ENCODE assay signal across 27 cellular contexts in the genomic region with DNA sequence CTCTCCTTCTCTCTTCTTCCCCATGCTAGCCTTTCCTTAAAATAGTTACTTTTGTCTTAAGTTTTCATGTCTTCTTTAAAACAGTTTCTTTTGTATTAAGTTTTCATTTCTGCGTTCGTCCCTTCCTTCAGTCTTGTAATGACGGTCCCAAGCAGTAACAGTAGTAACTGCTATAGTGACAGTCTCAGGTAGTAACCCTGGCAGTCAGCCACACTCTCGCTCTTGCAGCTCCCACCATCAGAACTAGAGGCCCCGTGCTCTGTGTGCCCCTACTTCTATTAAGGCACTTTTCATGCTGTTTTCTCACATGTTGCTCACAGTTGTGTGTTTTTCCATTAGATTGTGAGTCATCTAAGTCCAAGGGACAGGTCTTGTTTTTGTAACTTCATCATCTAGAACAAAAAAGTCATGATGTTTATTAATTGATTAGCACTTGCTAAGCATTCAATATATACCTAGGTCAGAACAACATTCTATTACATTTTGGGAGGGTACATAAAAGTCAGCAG. TPM values are rescaled to one million over a fixed set of nuclear protein-coding genes. Genes with fewer than 3 reads are reported as not detected.
DNase-seq lines count a peak whose midpoint lies in the region; ATAC-seq, FAIRE-seq and TF ChIP-seq lines count a peak whose summit lies in the region.
"Had no signal": no experiment of that assay in that cellular context is flagged by ENCODE, and none has a peak within 500 bp of the region (broad histone marks: within the 10 kb centered on the region; RNA-seq: fewer than 3 reads in every experiment).

No MANE protein-coding gene starts in this region.

- H3K27ac ChIP-seq in endothelial cell of umbilical vein (ENCODE audit: insufficient read depth, low read depth, low read length): no peak overlapping the region
- no peak overlapping the region for H3K27ac ChIP-seq in neural progenitor cell
- H3K27ac ChIP-seq: HL-60, RWPE1 had no signal

- CTCF ChIA-PET in endothelial cell of umbilical vein (lab: Charles Lee): no interaction called here

- no peak for TF ChIP-seq POLR2A in endothelial cell of umbilical vein (IDR thresholded peaks at IDR 0.05; ENCODE audit: low read depth, low read length)

- no peak overlapping the region for H3K27ac Mint-ChIP-seq in HFFc6
- no peak overlapping the region for H3K27ac Mint-ChIP-seq in neural progenitor cell
- no peak overlapping the region for H3K27ac Mint-ChIP-seq in progenitor cell of endocrine pancreas

- no peak overlapping the region for H3K4me2 ChIP-seq in endothelial cell of umbilical vein (ENCODE audit: insufficient read depth, low read length)
- H3K4me2 ChIP-seq in neural progenitor cell: no peak overlapping the region
- H3K4me2 ChIP-seq: SK-N-SH had no signal

- peaks cover 4% of the 10 kb centered on the region for H3F3A ChIP-seq in neural progenitor cell (ENCODE audit: low read depth)

- H3K79me2 ChIP-seq in endothelial cell of umbilical vein (ENCODE audit: control insufficient read depth, insufficient read depth, low read length) (no peaks in the 10 kb centered on the region), neural progenitor cell (ENCODE audit: low read depth) (no peaks in the 10 kb centered on the region)

- H2AFZ ChIP-seq in endothelial cell of umbilical vein (ENCODE audit: low read depth, low read length): peak overlapping the region; percentile 45
- H2AFZ ChIP-seq in neural progenitor cell (replicated peaks): peak overlapping the region; percentile 42

- H3K4me3 ChIP-seq in endothelial cell of umbilical vein (replicated peaks in 1 of 3; ENCODE audit: insufficient read depth in 1 of 3, low read depth in 1 of 3, low read length in 3 of 3): no peak overlapping the region
- no peak overlapping the region for H3K4me3 ChIP-seq in neural progenitor cell

- no peaks in the 10 kb centered on the region for H3K9me1 ChIP-seq in endothelial cell of umbilical vein (replicated peaks; ENCODE audit: control insufficient read depth, extremely low read depth, insufficient read depth, low read length)

- H3K9ac ChIP-seq in endothelial cell of umbilical vein (replicated peaks; ENCODE audit: extremely low read depth, insufficient read depth, low read length) (no peak overlapping the region), neural progenitor cell (no peak overlapping the region)
- H3K9ac ChIP-seq: SK-N-SH had no signal

- H3K4me3 Mint-ChIP-seq in HFFc6 (peak overlapping the region; percentile 86), neural progenitor cell (no peak overlapping the region), progenitor cell of endocrine pancreas (ENCODE audit: low read depth) (no peak overlapping the region)
- H3K4me3 Mint-ChIP-seq: CD14-positive monocyte had no signal

- H3K9me3 ChIP-seq in endothelial cell of umbilical vein (replicated peaks; ENCODE audit: control insufficient read depth, insufficient read depth, low read length): no peaks in the 10 kb centered on the region
- H3K9me3 ChIP-seq in neural progenitor cell (ENCODE audit: low read depth): no peaks in the 10 kb centered on the region
- H3K9me3 ChIP-seq: SK-N-SH had no signal

- no peak for FAIRE-seq in endothelial cell of umbilical vein (lab: Jason Lieb, UNC)
- FAIRE-seq: A204.1, GM18507, H1 had no signal

- H3K4me1 Mint-ChIP-seq in HFFc6 (ENCODE audit: low read depth) (peaks cover 12% of the 10 kb centered on the region), neural progenitor cell (no peaks in the 10 kb centered on the region), progenitor cell of endocrine pancreas (ENCODE audit: low read depth) (peaks cover 2% of the 10 kb centered on the region)
- H3K4me1 Mint-ChIP-seq: CD14-positive monocyte had no signal

- H3K27me3 Mint-ChIP-seq in HFFc6 (ENCODE audit: insufficient read depth) (peaks cover 6% of the 10 kb centered on the region; the same call in 1 of the 2 replicates), neural progenitor cell (ENCODE audit: insufficient read depth, low read depth) (no peaks in the 10 kb centered on the region), progenitor cell of endocrine pancreas (peaks cover 10% of the 10 kb centered on the region)

- H3K9me3 Mint-ChIP-seq in HFFc6: no peaks in the 10 kb centered on the region
- no peaks in the 10 kb centered on the region for H3K9me3 Mint-ChIP-seq in neural progenitor cell
- no peaks in the 10 kb centered on the region for H3K9me3 Mint-ChIP-seq in progenitor cell of endocrine pancreas (ENCODE audit: low read depth)

- POLR2A ChIA-PET in endothelial cell of umbilical vein (lab: Charles Lee): no interaction called here

- dilution Hi-C loops in endothelial cell of umbilical vein (cut with MboI; ENCODE audit: extremely low pct_ligation_motif_present, low sequenced_read_pairs): no loop called here

- intact Hi-C loops in endothelial cell of umbilical vein (cut with micrococcal nuclease): no loop called here

- H4K20me1 ChIP-seq in endothelial cell of umbilical vein (replicated peaks; ENCODE audit: control insufficient read depth, extremely low read depth, insufficient read depth, low read length) (no peaks in the 10 kb centered on the region), neural progenitor cell (ENCODE audit: low read depth) (no peaks in the 10 kb centered on the region)

- no peak for ATAC-seq in HG03025 (IDR thresholded peaks at IDR 0.05; ENCODE audit: low FRiP score, unreplicated experiment)

- BruUV-seq in endothelial cell of umbilical vein (replicated peaks; lab: Mats Ljungman, UMichigan): no TSS peak

- H3K4me1 ChIP-seq in endothelial cell of umbilical vein (ENCODE audit: control insufficient read depth, extremely low read depth, insufficient read depth, low read length): no peaks in the 10 kb centered on the region
- H3K4me1 ChIP-seq in neural progenitor cell: no peaks in the 10 kb centered on the region

- TF ChIP-seq CTCF in HFFc6 (IDR thresholded peaks at IDR 0.05) (no peak), endothelial cell of umbilical vein (IDR thresholded peaks at IDR 0.05; ENCODE audit: extremely low read depth in 1 of 2, insufficient read depth in 1 of 2, low read depth in 1 of 2, low read length in 2 of 2) (no peak), neural progenitor cell (IDR thresholded peaks at IDR 0.05) (no peak), progenitor cell of endocrine pancreas (IDR thresholded peaks at IDR 0.05; ENCODE audit: unreplicated experiment) (no peak)

- H3K27me3 ChIP-seq in endothelial cell of umbilical vein (ENCODE audit: control insufficient read depth in 2 of 2, insufficient read depth in 2 of 2, low read length in 2 of 2) (no peaks in the 10 kb centered on the region), neural progenitor cell (no peaks in the 10 kb centered on the region)

- no peak for DNase-seq in HFFc6
- DNase-seq in NCI-H2227 treated with DMSO at 0.1 percent for 48 hours (lab: John Stamatoyannopoulos, UW): peak; percentile 58
- DNase-seq in endothelial cell of umbilical vein (ENCODE audit: low read depth, low spot score): no peak
- no peak for DNase-seq in neural progenitor cell (ENCODE audit: low spot score)
- DNase-seq in SHP77 (lab: John Stamatoyannopoulos, UW): no peak
- no peak for DNase-seq in progenitor cell of endocrine pancreas (ENCODE audit: low spot score, unreplicated experiment)
- DNase-seq: DMS53; GDM1; Kasumi-1; MM.1S; NCI-H1048; NCI-H1417 treated with DMSO at 0.1 percent for 48 hours; NCI-H187 treated with DMSO at 0.1 percent for 48 hours; NCI-H2107; NCI-H510A; NCI-H748 treated with DMSO at 0.1 percent for 48 hours; NK-92 treated with Interleukin-12 subunit alpha and Interleukin-12 subunit beta, amount 100 ng/mL, for 24 hours; SIG-M5; T-helper 1 cell had no signal

- H3K36me3 Mint-ChIP-seq in HFFc6 (ENCODE audit: low read depth) (no peaks in the 10 kb centered on the region), neural progenitor cell (no peaks in the 10 kb centered on the region), progenitor cell of endocrine pancreas (ENCODE audit: insufficient read depth) (no peaks in the 10 kb centered on the region)
- H3K36me3 Mint-ChIP-seq: CD14-positive monocyte had no signal

- no peaks in the 10 kb centered on the region for H3K36me3 ChIP-seq in endothelial cell of umbilical vein (ENCODE audit: control insufficient read depth in 2 of 2, extremely low read depth in 1 of 2, insufficient read depth in 2 of 2, low read length in 2 of 2)
- no peaks in the 10 kb centered on the region for H3K36me3 ChIP-seq in neural progenitor cell

TF ChIP-seq in endothelial cell of umbilical vein, 7 proteins besides CTCF, POLR2A, EP300 and RAD21 (continues in another document):
- no peak for TF ChIP-seq JUN (IDR thresholded peaks at IDR 0.05; ENCODE audit: borderline replicate concordance, insufficient read depth, insufficient read length, low read depth)

RNA-seq across cellular contexts. Expression of a gene that starts 49.3 kb away (rescaled TPM):
- total RNA-seq in HFFc6 (2021; fragmentation: NEBNext Ultra II Directional; extraction: Animal tissue kit (Norgen Biotek cat#: 25700)): 10 to 100 TPM in 1 of 6 experiments, 1 to 10 TPM in 5; 7.6 to 10.3 (median 8.8) TPM
- total RNA-seq in endothelial cell of umbilical vein: 7.3 and 9.4 TPM in 2 replicates
- 1.6 and 2.6 TPM in 2 replicates for polyA plus RNA-seq in endothelial cell of umbilical vein
- polyA plus RNA-seq in endothelial cell of umbilical vein (2011; cell fraction: cytosol; rRNA removed): 5.1 and 5.2 TPM in 2 replicates
- 6.3 and 8.6 TPM in 2 replicates for polyA plus RNA-seq in endothelial cell of umbilical vein (2011; cell fraction: nucleus; rRNA removed)
- polyA plus RNA-seq in endothelial cell of umbilical vein (2012): 9.0 and 9.7 TPM in 2 replicates
- polyA minus RNA-seq in endothelial cell of umbilical vein: 2.7 and 2.8 TPM in 2 replicates
- 3.3 TPM for polyA minus RNA-seq in endothelial cell of umbilical vein (2011; cell fraction: cytosol; rRNA and poly(A)+ RNA removed)
- 2.9 and 5.2 TPM in 2 replicates for polyA minus RNA-seq in endothelial cell of umbilical vein (2011; cell fraction: nucleus; rRNA and poly(A)+ RNA removed)
- total RNA-seq in neural progenitor cell (ENCODE audit: low replicate concordance): 7.9 and 17.0 TPM in 2 replicates
- 11.3 and 12.2 TPM in 2 replicates for total RNA-seq in progenitor cell of endocrine pancreas

RNA-seq across cellular contexts. Expression of a gene that starts 51.9 kb away (rescaled TPM):
- 10 to 100 TPM in 5 of 6 experiments, 1 to 10 TPM in 1; 8.3 to 13.5 (median 11.5) TPM for total RNA-seq in HFFc6 (2021; fragmentation: NEBNext Ultra II Directional; extraction: Animal tissue kit (Norgen Biotek cat#: 25700))
- total RNA-seq in endothelial cell of umbilical vein: 14.0 and 16.3 TPM in 2 replicates
- 2.1 and 3.2 TPM in 2 replicates for polyA plus RNA-seq in endothelial cell of umbilical vein
- polyA plus RNA-seq in endothelial cell of umbilical vein (2011; cell fraction: cytosol; rRNA removed): 3.9 and 4.0 TPM in 2 replicates
- 7.4 and 10.4 TPM in 2 replicates for polyA plus RNA-seq in endothelial cell of umbilical vein (2011; cell fraction: nucleus; rRNA removed)
- 6.0 and 10.0 TPM in 2 replicates for polyA plus RNA-seq in endothelial cell of umbilical vein (2012)
- polyA minus RNA-seq in endothelial cell of umbilical vein: 6.4 and 12.0 TPM in 2 replicates
- polyA minus RNA-seq in endothelial cell of umbilical vein (2011; cell fraction: cytosol; rRNA and poly(A)+ RNA removed): 8.0 TPM
- polyA minus RNA-seq in endothelial cell of umbilical vein (2011; cell fraction: nucleus; rRNA and poly(A)+ RNA removed): 50.3 and 61.3 TPM in 2 replicates
- total RNA-seq in neural progenitor cell (ENCODE audit: low replicate concordance): 17.5 and 30.0 TPM in 2 replicates
- total RNA-seq in progenitor cell of endocrine pancreas: 16.0 and 16.1 TPM in 2 replicates
